ENCODE assay signal across 14 cellular contexts in the genomic region with DNA sequence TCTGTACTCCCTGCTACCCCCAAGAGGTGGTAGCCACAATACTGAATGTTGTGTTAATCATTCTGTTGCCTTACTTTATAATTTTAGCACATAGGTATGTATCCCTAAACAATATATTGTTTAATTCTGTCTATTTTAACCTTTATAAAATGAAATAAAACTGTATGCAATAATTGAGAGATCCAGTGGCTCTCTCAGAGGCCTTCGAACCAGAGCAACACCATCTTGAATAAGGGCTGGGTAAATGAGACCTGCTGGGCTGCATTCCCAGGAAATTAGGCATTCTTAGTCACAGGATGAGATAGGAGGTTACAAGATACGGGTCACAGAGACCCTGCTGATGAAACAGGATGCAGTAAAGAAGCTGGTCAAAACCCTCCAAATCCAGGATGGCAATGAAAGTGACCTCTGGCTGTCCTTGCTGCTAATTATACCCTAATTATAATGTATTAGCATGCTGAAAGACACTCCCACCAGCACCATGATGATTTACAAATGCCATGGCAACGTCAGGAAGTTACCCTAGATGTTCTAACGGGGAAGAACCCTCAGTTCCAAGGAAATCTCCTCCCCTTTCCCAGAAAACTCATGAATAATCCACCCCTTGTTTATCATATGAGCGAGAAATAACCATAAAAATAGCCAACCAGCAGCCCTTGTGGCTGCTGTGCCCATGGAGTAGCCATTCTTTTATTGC. TPM values are rescaled to one million over a fixed set of nuclear protein-coding genes. Genes with fewer than 3 reads are reported as not detected.
DNase-seq lines count a peak whose midpoint lies in the region; ATAC-seq, FAIRE-seq and TF ChIP-seq lines count a peak whose summit lies in the region.
"Had no signal": no experiment of that assay in that cellular context is flagged by ENCODE, and none has a peak within 500 bp of the region (broad histone marks: within the 10 kb centered on the region; RNA-seq: fewer than 3 reads in every experiment).

No MANE protein-coding gene starts in this region.

- 42 to 50% methylated on average over 5 of the region's 5 CpGs for WGBS in esophagus squamous epithelium, 2 donors

- H3K27ac ChIP-seq in esophagus squamous epithelium, result peak overlapping the region in 3 of 4 donors; percentile 1 to 40 (median 27)
- H3K27ac ChIP-seq: ascending aorta, neutrophil, Peyer's patch had no signal

- peaks cover 25 to 42% (median 26%) of the 10 kb centered on the region in 3 donors for H3K4me1 ChIP-seq in esophagus squamous epithelium

- H3K9me3 ChIP-seq in esophagus squamous epithelium, result no peaks in the 10 kb centered on the region
- H3K9me3 ChIP-seq: ascending aorta, neutrophil, Peyer's patch had no signal

- DNase-seq in Calu3 (no peak), RCC 7860 (ENCODE audit: low spot score) (peak; percentile 47), esophagus squamous epithelium (lab: John Stamatoyannopoulos, UW) (no peak), neural crest cell (ENCODE audit: low read depth, low spot score) (no peak), SW480 (ENCODE audit: low spot score) (no peak), inferior parietal cortex (ENCODE audit: extremely low spot score) (no peak), SHP77 (lab: John Stamatoyannopoulos, UW) (no peak)
- DNase-seq in activated CD8-positive, alpha-beta T cell treated with anti-CD3 and anti-CD28 coated beads, Interleukin-2, amount 10 ng/mL, durations not matched to agents 7 days and 5 days, result no peak
- DNase-seq: activated CD8-positive, alpha-beta memory T cell treated with anti-CD3 and anti-CD28 coated beads, Interleukin-2, amount 50 U/mL, for 4 hours had no signal

- H3K36me3 ChIP-seq in esophagus squamous epithelium, result peaks cover 0 to 5% (median 0%) of the 10 kb centered on the region in 3 donors
- H3K36me3 ChIP-seq: ascending aorta, Peyer's patch had no signal

- no peak for FAIRE-seq in RCC 7860 (lab: Jason Lieb, UNC)
- FAIRE-seq: GM12878, islet of Langerhans had no signal

- BruUV-seq in Calu3 (replicated peaks; lab: Mats Ljungman, UMichigan), result no TSS peak

- CTCF ChIA-PET in Calu3 (lab: Charles Lee), result no interaction called here
- CTCF ChIA-PET in activated CD8-positive, alpha-beta T cell treated with anti-CD3 and anti-CD28 coated beads, Interleukin-2, amount 10 ng/mL, durations not matched to agents 7 days and 5 days (lab: Charles Lee), result no interaction called here

- peaks cover 5% of the 10 kb centered on the region for H3K9me3 Mint-ChIP-seq in Calu3 (ENCODE audit: low read depth, unreplicated experiment)
- peaks cover 11% of the 10 kb centered on the region for H3K9me3 Mint-ChIP-seq in neural crest cell
- H3K9me3 Mint-ChIP-seq in activated CD8-positive, alpha-beta T cell treated with anti-CD3 and anti-CD28 coated beads, Interleukin-2, amount 10 ng/mL, durations not matched to agents 7 days and 5 days (ENCODE audit: insufficient read depth), result peaks cover 7% of the 10 kb centered on the region

- no peak for ATAC-seq in activated CD8-positive, alpha-beta T cell treated with anti-CD3 and anti-CD28 coated beads, Interleukin-2, amount 10 ng/mL, durations not matched to agents 7 days and 5 days
- ATAC-seq: GM12878 had no signal

- TF ChIP-seq POLR2A in esophagus squamous epithelium (IDR thresholded peaks at IDR 0.05), result no peak

- H3K4me3 Mint-ChIP-seq in Calu3 (ENCODE audit: low read depth, unreplicated experiment) (no peak overlapping the region), neural crest cell (peak overlapping the region; percentile 88)
- H3K4me3 Mint-ChIP-seq in activated CD8-positive, alpha-beta T cell treated with anti-CD3 and anti-CD28 coated beads, Interleukin-2, amount 10 ng/mL, durations not matched to agents 7 days and 5 days, result no peak overlapping the region

- POLR2A ChIA-PET in activated CD8-positive, alpha-beta T cell treated with anti-CD3 and anti-CD28 coated beads, Interleukin-2, amount 10 ng/mL, durations not matched to agents 7 days and 5 days (lab: Charles Lee), result no interaction called here

- H3K4me1 Mint-ChIP-seq in Calu3 (ENCODE audit: low read depth, unreplicated experiment) (peaks cover 53% of the 10 kb centered on the region), neural crest cell (peaks cover 32% of the 10 kb centered on the region)
- H3K4me1 Mint-ChIP-seq in activated CD8-positive, alpha-beta T cell treated with anti-CD3 and anti-CD28 coated beads, Interleukin-2, amount 10 ng/mL, durations not matched to agents 7 days and 5 days (ENCODE audit: low read depth), result peaks cover 39% of the 10 kb centered on the region

- no peaks in the 10 kb centered on the region for H3K27me3 ChIP-seq in esophagus squamous epithelium
- H3K27me3 ChIP-seq: ascending aorta, Peyer's patch had no signal

- no peak overlapping the region for H3K4me3 ChIP-seq in esophagus squamous epithelium
- H3K4me3 ChIP-seq: ascending aorta, GM12878, Peyer's patch had no signal

- H3K36me3 Mint-ChIP-seq in Calu3 (ENCODE audit: insufficient read depth, unreplicated experiment) (peaks cover 29% of the 10 kb centered on the region), neural crest cell (ENCODE audit: low read depth) (peaks cover 3% of the 10 kb centered on the region)
- peaks cover 16% of the 10 kb centered on the region for H3K36me3 Mint-ChIP-seq in activated CD8-positive, alpha-beta T cell treated with anti-CD3 and anti-CD28 coated beads, Interleukin-2, amount 10 ng/mL, durations not matched to agents 7 days and 5 days (ENCODE audit: low read depth)

- intact Hi-C loops in Calu3 (cut with micrococcal nuclease; ENCODE audit: unreplicated experiment), result no loop called here
- intact Hi-C loops in esophagus squamous epithelium (cut with DNase I), result no loop called here

- TF ChIP-seq CTCF in Calu3 (IDR thresholded peaks at IDR 0.05; ENCODE audit: unreplicated experiment), result no peak
- no peak for TF ChIP-seq CTCF in esophagus squamous epithelium (IDR thresholded peaks at IDR 0.05)
- no peak for TF ChIP-seq CTCF in neural crest cell (conservative IDR thresholded peaks at IDR 0.05)

- H3K27ac Mint-ChIP-seq in Calu3 (ENCODE audit: unreplicated experiment), result peak overlapping the region; percentile 26
- no peak overlapping the region for H3K27ac Mint-ChIP-seq in neural crest cell (ENCODE audit: unreplicated experiment)
- no peak overlapping the region for H3K27ac Mint-ChIP-seq in activated CD8-positive, alpha-beta T cell treated with anti-CD3 and anti-CD28 coated beads, Interleukin-2, amount 10 ng/mL, durations not matched to agents 7 days and 5 days

- H3K27me3 Mint-ChIP-seq in Calu3 (ENCODE audit: unreplicated experiment) (no peaks in the 10 kb centered on the region), neural crest cell (ENCODE audit: low read depth) (no peaks in the 10 kb centered on the region)
- peaks cover 12% of the 10 kb centered on the region for H3K27me3 Mint-ChIP-seq in activated CD8-positive, alpha-beta T cell treated with anti-CD3 and anti-CD28 coated beads, Interleukin-2, amount 10 ng/mL, durations not matched to agents 7 days and 5 days (ENCODE audit: low read depth)

RNA-seq across cellular contexts. Expression of a gene that starts 2.0 kb away (rescaled TPM):
- 95.7 and 115 TPM in 2 replicates for total RNA-seq in Calu3 (2022)
- 10 to 100 TPM; 36.2 to 58.8 (median 38.3) TPM for total RNA-seq in esophagus squamous epithelium
- total RNA-seq in neural crest cell, result 62.1 and 63.8 TPM in 2 replicates
- total RNA-seq in activated CD8-positive, alpha-beta T cell treated with anti-CD3 and anti-CD28 coated beads, Interleukin-2, amount 10 ng/mL, durations not matched to agents 7 days and 5 days, result 10 to 100 TPM; 74.4 to 78.5 TPM

RNA-seq across cellular contexts. Expression of a gene that starts 12.4 kb away (rescaled TPM):
- total RNA-seq in Calu3 (2022) (3.1 and 3.3 TPM in 2 replicates), esophagus squamous epithelium (10 to 100 TPM in 2 of 4 donors, 1 to 10 TPM in 2; 2.7 to 20.4 (median 6.8) TPM), neural crest cell (0.89 and 1.0 TPM in 2 replicates)
- total RNA-seq in activated CD8-positive, alpha-beta T cell treated with anti-CD3 and anti-CD28 coated beads, Interleukin-2, amount 10 ng/mL, durations not matched to agents 7 days and 5 days, result not detected

RNA-seq across cellular contexts. Expression of a gene that starts 31.9 kb away (rescaled TPM):
- 747 and 1,100 TPM in 2 replicates for total RNA-seq in Calu3 (2022)
- total RNA-seq in esophagus squamous epithelium, result 100 to 1,000 TPM; 172 to 414 (median 262) TPM
- 21.7 and 24.3 TPM in 2 replicates for total RNA-seq in neural crest cell
- total RNA-seq in activated CD8-positive, alpha-beta T cell treated with anti-CD3 and anti-CD28 coated beads, Interleukin-2, amount 10 ng/mL, durations not matched to agents 7 days and 5 days, result 100 to 1,000 TPM; 172 to 181 TPM
